In the genomic region with DNA sequence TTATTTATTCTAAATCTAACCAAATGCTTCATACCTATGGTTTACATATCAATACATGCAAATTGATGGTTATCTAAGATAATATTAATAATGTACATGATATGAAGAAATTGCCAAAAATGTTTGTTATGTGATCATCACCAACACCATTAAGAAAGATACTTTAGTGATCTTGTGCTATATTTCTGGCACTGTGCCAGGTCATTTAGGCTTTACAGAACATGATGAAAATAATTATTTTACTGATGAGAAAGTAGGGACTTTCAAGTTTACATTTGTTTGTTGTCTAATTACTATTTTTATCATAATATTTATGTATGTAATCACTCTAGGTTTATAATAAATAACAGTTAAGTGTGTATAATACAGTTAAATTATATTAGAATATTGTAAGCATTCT, we compare ENCODE assay signal across 23 cellular contexts.
"Had no signal": no experiment of that assay in that cellular context is flagged by ENCODE, and none has a peak within 500 bp of the region (broad histone marks: within the 10 kb centered on the region; RNA-seq: fewer than 3 reads in every experiment).

No MANE protein-coding gene starts in this region.

- H3K4me1 Mint-ChIP-seq: activated naive CD8-positive, alpha-beta T cell treated with anti-CD3 and anti-CD28 coated beads for 36 hours; activated T-helper 17 cell treated with anti-CD3 and anti-CD28 coated beads, Interleukin-2, amount 50 U/mL, for 72 hours; natural killer cell; stimulated activated effector memory CD8-positive, alpha-beta T cell treated with anti-CD3 and anti-CD28 coated beads, Interleukin-12 subunit alpha, Interleukin-12 subunit beta, amount 100 ng/mL, for 72 hours had no signal

- H3K36me3 Mint-ChIP-seq: activated naive CD8-positive, alpha-beta T cell treated with anti-CD3 and anti-CD28 coated beads for 36 hours; natural killer cell; stimulated activated effector memory CD8-positive, alpha-beta T cell treated with anti-CD3 and anti-CD28 coated beads, Interleukin-12 subunit alpha, Interleukin-12 subunit beta, amount 100 ng/mL, for 72 hours had no signal

- H3K4me3 ChIP-seq: cardiac muscle cell, dorsolateral prefrontal cortex, lung, ovary, smooth muscle cell, thoracic aorta, upper lobe of left lung had no signal

- H3K27me3 ChIP-seq: cardiac muscle cell, dorsolateral prefrontal cortex, ovary, upper lobe of left lung had no signal

- H3K27ac ChIP-seq: cardiac muscle cell, dorsolateral prefrontal cortex, ovary, thoracic aorta, upper lobe of left lung had no signal

- ATAC-seq: activated CD8-positive, alpha-beta T cell treated with anti-CD3 and anti-CD28 coated beads for 36 hours; activated T-helper 17 cell treated with anti-CD3 and anti-CD28 coated beads, Interleukin-2, amount 50 U/mL, for 72 hours; left lobe of liver; natural killer cell; sciatic nerve; stimulated activated effector memory CD8-positive, alpha-beta T cell treated with anti-CD3 and anti-CD28 coated beads, Interleukin-12 subunit alpha, Interleukin-12 subunit beta, amount 100 ng/mL, for 72 hours had no signal

- H3K27me3 Mint-ChIP-seq: activated CD8-positive, alpha-beta T cell treated with anti-CD3 and anti-CD28 coated beads for 36 hours; activated naive CD8-positive, alpha-beta T cell treated with anti-CD3 and anti-CD28 coated beads for 36 hours had no signal

- H3K27ac Mint-ChIP-seq: activated CD8-positive, alpha-beta T cell treated with anti-CD3 and anti-CD28 coated beads for 36 hours; activated naive CD8-positive, alpha-beta T cell treated with anti-CD3 and anti-CD28 coated beads for 36 hours; activated T-helper 17 cell treated with anti-CD3 and anti-CD28 coated beads, Interleukin-2, amount 50 U/mL, for 72 hours; natural killer cell; stimulated activated effector memory CD8-positive, alpha-beta T cell treated with anti-CD3 and anti-CD28 coated beads, Interleukin-12 subunit alpha, Interleukin-12 subunit beta, amount 100 ng/mL, for 72 hours had no signal

- H3K36me3 ChIP-seq: cardiac muscle cell, ovary, thoracic aorta, upper lobe of left lung had no signal

- H3K4me1 ChIP-seq: upper lobe of left lung had no signal

- FAIRE-seq: keratinocyte had no signal

- DNase-seq: activated CD4-positive, alpha-beta T cell treated with anti-CD3 and anti-CD28 coated beads for 48 hours; activated CD4-positive, CD25-positive, alpha-beta regulatory T cell; activated CD8-positive, alpha-beta T cell treated with anti-CD3 and anti-CD28 coated beads for 36 hours; activated naive CD4-positive, alpha-beta T cell; activated naive CD8-positive, alpha-beta T cell treated with anti-CD3 and anti-CD28 coated beads for 36 hours; activated T-cell treated with anti-CD3 and anti-CD28 coated beads, Interleukin-2, amount 50 U/mL, for 1 hour; amygdala; dorsolateral prefrontal cortex; foreskin melanocyte; hypothalamus; natural killer cell; ovary; stimulated activated CD4-positive, alpha-beta T cell treated with anti-CD3 and anti-CD28 coated beads, Interleukin-4, amount 100 ng/mL, for 1 hour; upper lobe of left lung had no signal

- H3K9me3 Mint-ChIP-seq: activated CD8-positive, alpha-beta T cell treated with anti-CD3 and anti-CD28 coated beads for 36 hours; activated naive CD8-positive, alpha-beta T cell treated with anti-CD3 and anti-CD28 coated beads for 36 hours; activated T-helper 17 cell treated with anti-CD3 and anti-CD28 coated beads, Interleukin-2, amount 50 U/mL, for 72 hours had no signal

- H3K4me3 Mint-ChIP-seq: activated CD8-positive, alpha-beta T cell treated with anti-CD3 and anti-CD28 coated beads for 36 hours; activated naive CD8-positive, alpha-beta T cell treated with anti-CD3 and anti-CD28 coated beads for 36 hours; activated T-helper 17 cell treated with anti-CD3 and anti-CD28 coated beads, Interleukin-2, amount 50 U/mL, for 72 hours; natural killer cell; stimulated activated effector memory CD8-positive, alpha-beta T cell treated with anti-CD3 and anti-CD28 coated beads, Interleukin-12 subunit alpha, Interleukin-12 subunit beta, amount 100 ng/mL, for 72 hours had no signal

- H3K4me2 ChIP-seq: smooth muscle cell had no signal

- H3K9me3 ChIP-seq: ovary, thoracic aorta, upper lobe of left lung had no signal
